8 cellular contexts compared by ENCODE assay signal in genomic region chrX:153953342-153953830, GRCh38. TPM values are rescaled to one million over a fixed set of nuclear protein-coding genes. Genes with fewer than 3 reads are reported as not detected.
DNase-seq lines count a peak whose midpoint lies in the region; ATAC-seq and TF ChIP-seq lines count a peak whose summit lies in the region.

No MANE protein-coding gene starts in this region.

- no peaks in the 10 kb centered on the region for H3K27me3 ChIP-seq in neutrophil

- DNase-seq in DMS 273 (lab: John Stamatoyannopoulos, UW; ENCODE audit: unreplicated experiment) (peak; percentile 94), OCI-LY7 (ENCODE audit: low spot score) (peak; percentile 54), fibroblast of pulmonary artery (ENCODE audit: low read depth) (peak; percentile 64)
- peak; percentile 60 for DNase-seq in activated T-helper 1 cell treated with anti-CD3 and anti-CD28 coated beads, Interleukin-12 subunit alpha, Interleukin-12 subunit beta, Interleukin-2, Interleukin-4 antibody, amounts not matched to agents 30 ng/mL and 10 ng/mL and 1 ng/mL, durations not matched to agents 14 hours and 24 hours and 36 hours (ENCODE audit: low spot score)

- no peaks in the 10 kb centered on the region for H3K27me3 Mint-ChIP-seq in activated T-helper 1 cell treated with anti-CD3 and anti-CD28 coated beads, Interleukin-12 subunit alpha, Interleukin-12 subunit beta, Interleukin-2, Interleukin-4 antibody, amounts not matched to agents 30 ng/mL and 10 ng/mL and 1 ng/mL, durations not matched to agents 14 hours and 24 hours and 36 hours (ENCODE audit: insufficient read depth)

- no peaks in the 10 kb centered on the region for H3K9me3 ChIP-seq in HEK293 (ENCODE audit: control insufficient read depth, insufficient read depth, low read depth, low read length)
- no peaks in the 10 kb centered on the region for H3K9me3 ChIP-seq in OCI-LY7 (ENCODE audit: low read length)
- no peaks in the 10 kb centered on the region for H3K9me3 ChIP-seq in neutrophil

- no peak for ATAC-seq in GM21367 (IDR thresholded peaks at IDR 0.05; ENCODE audit: unreplicated experiment)

- intact Hi-C loops in OCI-LY7 (cut with micrococcal nuclease; ENCODE audit: unreplicated experiment): no loop called here
- intact Hi-C loops in activated T-helper 1 cell treated with anti-CD3 and anti-CD28 coated beads, Interleukin-12 subunit alpha, Interleukin-12 subunit beta, Interleukin-2, Interleukin-4 antibody, amounts not matched to agents 30 ng/mL and 10 ng/mL and 1 ng/mL, durations not matched to agents 14 hours and 24 hours and 36 hours (cut with micrococcal nuclease): loop anchor here (1.0 kb wide), 2 partner anchors 14 to 189 kb away; partner anchors contain the start of gene PLXNB3

- H3K9me3 Mint-ChIP-seq in activated T-helper 1 cell treated with anti-CD3 and anti-CD28 coated beads, Interleukin-12 subunit alpha, Interleukin-12 subunit beta, Interleukin-2, Interleukin-4 antibody, amounts not matched to agents 30 ng/mL and 10 ng/mL and 1 ng/mL, durations not matched to agents 14 hours and 24 hours and 36 hours: no peaks in the 10 kb centered on the region

- no TSS peak for BruUV-seq in OCI-LY7 (replicated peaks; lab: Mats Ljungman, UMichigan)

- POLR2A ChIA-PET in HEK293 (lab: Yijun Ruan, JAX) (interaction anchor here (1.1 kb wide), 1 partner anchor 18 kb away, joined by 5 read pairs; no protein-coding TSS in a partner anchor), OCI-LY7 (lab: Charles Lee) (no interaction called here)

- TF ChIP-seq CTCF in HEK293 (tag by site-specific recombination; IDR thresholded peaks at IDR 0.05) (peak; percentile 98), OCI-LY7 (conservative IDR thresholded peaks at IDR 0.05; ENCODE audit: low read length) (peak; percentile 81), fibroblast of pulmonary artery (IDR thresholded peaks at IDR 0.05; ENCODE audit: low read length, missing control alignments) (peak; percentile 75), neutrophil (IDR thresholded peaks at IDR 0.05) (peak; percentile 90)

- H3K27ac ChIP-seq in HEK293 (ENCODE audit: extremely low read depth, low read depth, low read length): peak overlapping the region; percentile 36; the same call in 1 of the 2 replicates
- H3K27ac ChIP-seq in OCI-LY7 (ENCODE audit: low read depth, low read length, poor library complexity, severe bottlenecking): no peak overlapping the region
- H3K27ac ChIP-seq in neutrophil: no peak overlapping the region
- peak overlapping the region; percentile 52 for H3K27ac ChIP-seq in temporal lobe (ENCODE audit: low read depth, low read length)

- no peak overlapping the region for H3K4me2 ChIP-seq in OCI-LY7 (ENCODE audit: low read length)

- H3K36me3 ChIP-seq in HEK293 (ENCODE audit: control insufficient read depth in 2 of 2, insufficient read depth in 1 of 2, low read length in 2 of 2) (peaks cover 37 to 99% of the 10 kb centered on the region in 2 experiments), OCI-LY7 (ENCODE audit: insufficient read depth, low read length) (peaks cover 96% of the 10 kb centered on the region), neutrophil (peaks cover 47% of the 10 kb centered on the region)

- no peaks in the 10 kb centered on the region; the same call in 1 of the 2 replicates for H3K4me1 ChIP-seq in HEK293 (ENCODE audit: control insufficient read depth, insufficient read depth, low read length)
- H3K4me1 ChIP-seq in OCI-LY7 (ENCODE audit: insufficient read depth, low read length, poor library complexity, severe bottlenecking): no peaks in the 10 kb centered on the region
- peaks cover 0 to 13% of the 10 kb centered on the region in 2 experiments for H3K4me1 ChIP-seq in neutrophil (ENCODE audit: control insufficient read depth in 1 of 2, insufficient read depth in 1 of 2, low read depth in 1 of 2, low read length in 1 of 2)

- H3K79me2 ChIP-seq in OCI-LY7 (ENCODE audit: insufficient read depth, low read depth, low read length): no peaks in the 10 kb centered on the region

- no peak overlapping the region for H3K4me3 Mint-ChIP-seq in activated T-helper 1 cell treated with anti-CD3 and anti-CD28 coated beads, Interleukin-12 subunit alpha, Interleukin-12 subunit beta, Interleukin-2, Interleukin-4 antibody, amounts not matched to agents 30 ng/mL and 10 ng/mL and 1 ng/mL, durations not matched to agents 14 hours and 24 hours and 36 hours

- no peak overlapping the region for H2AFZ ChIP-seq in OCI-LY7 (ENCODE audit: low read length)

- H3K9me2 ChIP-seq in OCI-LY7 (ENCODE audit: insufficient read depth, low read length): no peaks in the 10 kb centered on the region

- H3K36me3 Mint-ChIP-seq in activated T-helper 1 cell treated with anti-CD3 and anti-CD28 coated beads, Interleukin-12 subunit alpha, Interleukin-12 subunit beta, Interleukin-2, Interleukin-4 antibody, amounts not matched to agents 30 ng/mL and 10 ng/mL and 1 ng/mL, durations not matched to agents 14 hours and 24 hours and 36 hours (ENCODE audit: low read depth): peaks cover 9% of the 10 kb centered on the region

- H3K27ac Mint-ChIP-seq in activated T-helper 1 cell treated with anti-CD3 and anti-CD28 coated beads, Interleukin-12 subunit alpha, Interleukin-12 subunit beta, Interleukin-2, Interleukin-4 antibody, amounts not matched to agents 30 ng/mL and 10 ng/mL and 1 ng/mL, durations not matched to agents 14 hours and 24 hours and 36 hours: peak overlapping the region; percentile 23

- CTCF ChIA-PET in HEK293 (lab: Yijun Ruan, JAX): interaction anchor here (0.7 to 10.9 kb wide), 11 partner anchors 10 to 190 kb away, joined by 3 to 267 read pairs (median 4); partner anchors contain the start of genes ARHGAP4, NAA10 and PLXNB3
- CTCF ChIA-PET in OCI-LY7 (lab: Charles Lee; ENCODE audit: unreplicated experiment): interaction anchor here (1.5 kb wide), 1 partner anchor 14 kb away, joined by 3 read pairs; no protein-coding TSS in a partner anchor

- no peaks in the 10 kb centered on the region for H3K4me1 Mint-ChIP-seq in activated T-helper 1 cell treated with anti-CD3 and anti-CD28 coated beads, Interleukin-12 subunit alpha, Interleukin-12 subunit beta, Interleukin-2, Interleukin-4 antibody, amounts not matched to agents 30 ng/mL and 10 ng/mL and 1 ng/mL, durations not matched to agents 14 hours and 24 hours and 36 hours (ENCODE audit: low read depth)

- no peaks in the 10 kb centered on the region for H4K20me1 ChIP-seq in OCI-LY7 (ENCODE audit: insufficient read depth, low read length)

- H3K4me3 ChIP-seq in HEK293 (ENCODE audit: low read depth, low read length) (no peak overlapping the region), OCI-LY7 (ENCODE audit: low read depth, low read length, poor library complexity, severe bottlenecking) (no peak overlapping the region), fibroblast of pulmonary artery (replicated peaks; ENCODE audit: low read depth, low read length) (no peak overlapping the region), neutrophil (ENCODE audit: low read depth in 1 of 2, low read length in 1 of 2) (no peak overlapping the region)

TF ChIP-seq in HEK293, 187 proteins besides CTCF, POLR2A, EP300 and RAD21 (continues in another document):
- TF ChIP-seq ZNF174 (tag by site-specific recombination; IDR thresholded peaks at IDR 0.05): no peak
- no peak for TF ChIP-seq ZNF449 (tag by site-specific recombination; IDR thresholded peaks at IDR 0.05)
- TF ChIP-seq MEIS1 (CRISPR knock-in tag; IDR thresholded peaks at IDR 0.05; ENCODE audit: borderline replicate concordance): no peak
- TF ChIP-seq ZNF248 (tag by site-specific recombination; IDR thresholded peaks at IDR 0.05): no peak
- TF ChIP-seq ZBTB48 (tag by site-specific recombination; IDR thresholded peaks at IDR 0.05): peak; percentile 26; the same call in 1 of the 2 replicates

RNA-seq across cellular contexts. Expression of gene RENBP, which starts 8.9 kb away (rescaled TPM):
- 2.8 and 3.6 TPM in 2 replicates for total RNA-seq in OCI-LY7 (2014; rRNA removed; shearing (Covaris generic))
- total RNA-seq in OCI-LY7 (2022): 6.2 and 6.8 TPM in 2 replicates
- total RNA-seq in activated T-helper 1 cell treated with anti-CD3 and anti-CD28 coated beads, Interleukin-12 subunit alpha, Interleukin-12 subunit beta, Interleukin-2, Interleukin-4 antibody, amounts not matched to agents 30 ng/mL and 10 ng/mL and 1 ng/mL, durations not matched to agents 14 hours and 24 hours and 36 hours: 12.8 and 14.0 TPM in 2 replicates
- 1.5 TPM for total RNA-seq in temporal lobe

RNA-seq across cellular contexts. Expression of gene HCFC1, which starts 18.2 kb away (rescaled TPM):
- total RNA-seq in OCI-LY7 (2014; rRNA removed; shearing (Covaris generic)): 51.9 and 64.2 TPM in 2 replicates
- total RNA-seq in OCI-LY7 (2022) (134 TPM in 2 replicates), temporal lobe (20.4 TPM)
- total RNA-seq in activated T-helper 1 cell treated with anti-CD3 and anti-CD28 coated beads, Interleukin-12 subunit alpha, Interleukin-12 subunit beta, Interleukin-2, Interleukin-4 antibody, amounts not matched to agents 30 ng/mL and 10 ng/mL and 1 ng/mL, durations not matched to agents 14 hours and 24 hours and 36 hours: 105 and 106 TPM in 2 replicates

RNA-seq across cellular contexts. Expression of gene NAA10, which starts 18.5 kb away (rescaled TPM):
- 77.5 and 82.7 TPM in 2 replicates for total RNA-seq in OCI-LY7 (2014; rRNA removed; shearing (Covaris generic))
- total RNA-seq in OCI-LY7 (2022) (90.5 and 105 TPM in 2 replicates), temporal lobe (18.7 TPM)
- 150 and 156 TPM in 2 replicates for total RNA-seq in activated T-helper 1 cell treated with anti-CD3 and anti-CD28 coated beads, Interleukin-12 subunit alpha, Interleukin-12 subunit beta, Interleukin-2, Interleukin-4 antibody, amounts not matched to agents 30 ng/mL and 10 ng/mL and 1 ng/mL, durations not matched to agents 14 hours and 24 hours and 36 hours

RNA-seq across cellular contexts. Expression of gene TMEM187, which starts 19.2 kb away (rescaled TPM):
- 0.85 and 1.4 TPM in 2 replicates for total RNA-seq in OCI-LY7 (2014; rRNA removed; shearing (Covaris generic))
- total RNA-seq in OCI-LY7 (2022) (3.2 and 4.5 TPM in 2 replicates), temporal lobe (1.7 TPM)
- 3.4 and 4.6 TPM in 2 replicates for total RNA-seq in activated T-helper 1 cell treated with anti-CD3 and anti-CD28 coated beads, Interleukin-12 subunit alpha, Interleukin-12 subunit beta, Interleukin-2, Interleukin-4 antibody, amounts not matched to agents 30 ng/mL and 10 ng/mL and 1 ng/mL, durations not matched to agents 14 hours and 24 hours and 36 hours

RNA-seq across cellular contexts. Expression of gene ARHGAP4, which starts 27.3 kb away (rescaled TPM):
- 126 and 127 TPM in 2 replicates for total RNA-seq in OCI-LY7 (2014; rRNA removed; shearing (Covaris generic))
- total RNA-seq in OCI-LY7 (2022) (119 and 128 TPM in 2 replicates), temporal lobe (3.2 TPM)
- 128 TPM in 2 replicates for total RNA-seq in activated T-helper 1 cell treated with anti-CD3 and anti-CD28 coated beads, Interleukin-12 subunit alpha, Interleukin-12 subunit beta, Interleukin-2, Interleukin-4 antibody, amounts not matched to agents 30 ng/mL and 10 ng/mL and 1 ng/mL, durations not matched to agents 14 hours and 24 hours and 36 hours

Comparison
In these comparisons a context has a peak if more than half of its experiments do, and no peak if none do; other contexts are left out.
1. H3K27ac ChIP-seq: peak in HEK293 (single experiment) and temporal lobe (single experiment); none in OCI-LY7 (single experiment) and neutrophil (single experiment).
2. Peak in every context shown above with its lines, with median percentiles within 50 percentile points of each other: DNase-seq and CTCF ChIP-seq.